Comparison of ENCODE assay signal across 9 cellular contexts in genomic region chr17:50096092-50096491, GRCh38. TPM values are rescaled to one million over a fixed set of nuclear protein-coding genes. Genes with fewer than 3 reads are reported as not detected.
A peak's percentile ranks its signal among the peaks of the same experiment; 100 is the strongest.
DNase-seq lines count a peak whose midpoint lies in the region; ATAC-seq, FAIRE-seq and TF ChIP-seq lines count a peak whose summit lies in the region.
"Had no signal": no experiment of that assay in that cellular context is flagged by ENCODE, and none has a peak within 500 bp of the region (broad histone marks: within the 10 kb centered on the region; RNA-seq: fewer than 3 reads in every experiment).

No MANE protein-coding gene starts in this region.

- no peaks in the 10 kb centered on the region for H4K20me1 ChIP-seq in HCT116 (ENCODE audit: insufficient read depth)

- peak overlapping the region; percentile 64; the same call in 1 of the 2 replicates for H3K27ac ChIP-seq in HCT116 (ENCODE audit: low read depth, low read length)
- H3K27ac ChIP-seq in iPS-18a (ENCODE audit: low read length): no peak overlapping the region
- peak overlapping the region; percentile 76 to 87 for H3K27ac ChIP-seq in small intestine (ENCODE audit: low read depth in 1 of 2, low read length in 1 of 2)

- H3K9me2 ChIP-seq in HCT116 (ENCODE audit: insufficient read depth): no peaks in the 10 kb centered on the region

- H3K27me3 Mint-ChIP-seq in activated naive CD8-positive, alpha-beta T cell treated with anti-CD3 and anti-CD28 coated beads for 36 hours: no peaks in the 10 kb centered on the region

- CTCF ChIA-PET in HCT116 (lab: Charles Lee): interaction anchor here (0.5 kb wide), 1 partner anchor 67 kb away, joined by 4 read pairs; no protein-coding TSS in a partner anchor

- peak overlapping the region; percentile 83 for H3K9ac ChIP-seq in HCT116 (ENCODE audit: low read length)
- peak overlapping the region; percentile 59 for H3K9ac ChIP-seq in iPS-18a (ENCODE audit: low read length)

- H3K9me3 Mint-ChIP-seq in activated naive CD8-positive, alpha-beta T cell treated with anti-CD3 and anti-CD28 coated beads for 36 hours: no peaks in the 10 kb centered on the region

- no peak for TF ChIP-seq POLR2A in HCT116 (IDR thresholded peaks at IDR 0.05; ENCODE audit: borderline replicate concordance, extremely low read depth, insufficient read depth, insufficient read length)

- H3K4me3 ChIP-seq in HCT116 (replicated peaks in 1 of 2; ENCODE audit: low read depth in 1 of 2, low read length in 2 of 2): peak overlapping the region; percentile 84 to 96
- H3K4me3 ChIP-seq in iPS-18a (ENCODE audit: low read length): peak overlapping the region; percentile 88
- peak overlapping the region in 1 of 2 donors; percentile 93 for H3K4me3 ChIP-seq in small intestine (ENCODE audit: low read depth in 1 of 2, low read length in 2 of 2)

- WGBS in small intestine, 3 donors: 6 to 26% (median 25%) methylated on average over 6 of the region's 6 CpGs

- peaks cover 0 to 7% of the 10 kb centered on the region in 2 experiments; a peak in 2 of 4 replicates for H3K36me3 ChIP-seq in HCT116 (ENCODE audit: control insufficient read depth in 1 of 2, insufficient read depth in 2 of 2, low read length in 2 of 2)
- no peaks in the 10 kb centered on the region for H3K36me3 ChIP-seq in iPS-18a (ENCODE audit: control insufficient read depth, low read depth, low read length)
- H3K36me3 ChIP-seq in small intestine (ENCODE audit: control insufficient read depth in 2 of 2, insufficient read depth in 2 of 2, low read length in 2 of 2): peaks cover 0 to 6% of the 10 kb centered on the region in 2 donors

- peak overlapping the region; percentile 85 for H3K27ac Mint-ChIP-seq in activated naive CD8-positive, alpha-beta T cell treated with anti-CD3 and anti-CD28 coated beads for 36 hours

- no peak for DNase-seq in HCT116 (ENCODE audit: low read depth, low spot score)
- DNase-seq in activated naive CD8-positive, alpha-beta T cell treated with anti-CD3 and anti-CD28 coated beads for 36 hours: no peak
- no peak for DNase-seq in small intestine
- no peak for DNase-seq in GM13976 (ENCODE audit: low spot score)
- DNase-seq in COR-L47 (lab: John Stamatoyannopoulos, UW): no peak

- no peaks in the 10 kb centered on the region for H3K36me3 Mint-ChIP-seq in activated naive CD8-positive, alpha-beta T cell treated with anti-CD3 and anti-CD28 coated beads for 36 hours

- TF ChIP-seq CTCF in HCT116 (IDR thresholded peaks at IDR 0.05 in 2 of 3, conservative IDR thresholded peaks at IDR 0.05 in 1 of 3; ENCODE audit: borderline replicate concordance in 1 of 3, insufficient read depth in 1 of 3, low read depth in 2 of 3, low read length in 2 of 3): no peak
- no peak for TF ChIP-seq CTCF in GM13976 (IDR thresholded peaks at IDR 0.05; ENCODE audit: borderline replicate concordance, control extremely low read depth, extremely low read depth, insufficient read depth, missing control alignments)

- no peak for ATAC-seq in HCT116
- no peak for ATAC-seq in GM19328 (IDR thresholded peaks at IDR 0.05; ENCODE audit: unreplicated experiment)
- no peak for ATAC-seq in GM21529 (IDR thresholded peaks at IDR 0.05; ENCODE audit: unreplicated experiment)

- POLR2A ChIA-PET in HCT116 (lab: Charles Lee): interaction anchor here (0.9 kb wide), 1 partner anchor 40 kb away, joined by 3 read pairs; the partner anchor contains the start of gene ITGA3

- in situ Hi-C loops in GM13976 (cut with MboI; ENCODE audit: low sequenced_read_pairs, unreplicated experiment): no loop called here

- FAIRE-seq in small intestine (lab: Jason Lieb, UNC): no peak
- FAIRE-seq: TTC549 had no signal

- TF ChIP-seq RAD21 in HCT116 (IDR thresholded peaks at IDR 0.05; ENCODE audit: low read depth): no peak

- no peak overlapping the region for H2AFZ ChIP-seq in HCT116 (ENCODE audit: low read depth, low read length, poor library complexity, severe bottlenecking)

- H3K4me1 ChIP-seq in HCT116 (ENCODE audit: control insufficient read depth in 1 of 2, insufficient read depth in 2 of 2, low read length in 2 of 2) (peaks cover 25 to 48% of the 10 kb centered on the region in 2 experiments), iPS-18a (ENCODE audit: control insufficient read depth, low read depth, low read length) (peaks cover 17% of the 10 kb centered on the region), small intestine (ENCODE audit: control insufficient read depth in 2 of 2, insufficient read depth in 1 of 2, low read depth in 1 of 2, low read length in 1 of 2) (peaks cover 7% of the 10 kb centered on the region in 2 donors)

- H3K4me3 Mint-ChIP-seq in activated naive CD8-positive, alpha-beta T cell treated with anti-CD3 and anti-CD28 coated beads for 36 hours: peak overlapping the region; percentile 88

- H3K79me2 ChIP-seq in HCT116 (ENCODE audit: insufficient read depth, low read length): 0 out of 2 replicates have a peak, but pooled peaks cover 6% of the 10 kb centered on the region

- H3K4me1 Mint-ChIP-seq in activated naive CD8-positive, alpha-beta T cell treated with anti-CD3 and anti-CD28 coated beads for 36 hours: peaks cover 19% of the 10 kb centered on the region

- BruUV-seq in HCT116 (replicated peaks; lab: Mats Ljungman, UMichigan): no TSS peak

- H3K9me3 ChIP-seq in HCT116 (ENCODE audit: control insufficient read depth in 1 of 2, insufficient read depth in 1 of 2, low read depth in 1 of 2, low read length in 2 of 2): no peaks in the 10 kb centered on the region
- no peaks in the 10 kb centered on the region for H3K9me3 ChIP-seq in iPS-18a (ENCODE audit: control insufficient read depth, low read depth, low read length)
- H3K9me3 ChIP-seq in small intestine (ENCODE audit: control insufficient read depth, low read depth): no peaks in the 10 kb centered on the region

- H3K4me2 ChIP-seq in HCT116 (ENCODE audit: low read length): peak overlapping the region; percentile 91

- intact Hi-C loops in HCT116 (cut with micrococcal nuclease): no loop called here

- RAD21 ChIA-PET in HCT116 (lab: Charles Lee; ENCODE audit: low non-redundant PET in 1 of 2, low total read pairs in 2 of 2, uncharacterized antibody in 2 of 2, unreplicated experiment in 2 of 2): no interaction called here

- H3K27me3 ChIP-seq in HCT116 (ENCODE audit: insufficient read depth, low read length) (no peaks in the 10 kb centered on the region), iPS-18a (ENCODE audit: control insufficient read depth, insufficient read depth, low read length) (peaks cover 4% of the 10 kb centered on the region), small intestine (ENCODE audit: control insufficient read depth in 2 of 2, insufficient read depth in 2 of 2, low read length in 2 of 2) (no peaks in the 10 kb centered on the region)

TF ChIP-seq in HCT116, 20 proteins besides CTCF, POLR2A, EP300 and RAD21 (continues in another document):
- TF ChIP-seq POLR2AphosphoS5 (IDR thresholded peaks at IDR 0.05; ENCODE audit: low read depth, low read length) (no peak), EZH2phosphoT487 (IDR thresholded peaks at IDR 0.05; ENCODE audit: borderline replicate concordance) (no peak), FOSL1 (IDR thresholded peaks at IDR 0.05; ENCODE audit: low read depth) (no peak), EZH2 (IDR thresholded peaks at IDR 0.05) (no peak), SIN3A (IDR thresholded peaks at IDR 0.05; ENCODE audit: low read depth) (no peak), TCF7L2 (IDR thresholded peaks at IDR 0.05; ENCODE audit: borderline replicate concordance, extremely low read depth, insufficient read depth, insufficient read length) (no peak), JUND (IDR thresholded peaks at IDR 0.05) (no peak), SP1 (IDR thresholded peaks at IDR 0.05; ENCODE audit: low read depth) (no peak), EGR1 (IDR thresholded peaks at IDR 0.05; ENCODE audit: low read depth) (no peak), CEBPB (IDR thresholded peaks at IDR 0.05; ENCODE audit: low read depth) (no peak), ZFX (IDR thresholded peaks at IDR 0.05) (no peak)
- TF ChIP-seq, protein P1, sequence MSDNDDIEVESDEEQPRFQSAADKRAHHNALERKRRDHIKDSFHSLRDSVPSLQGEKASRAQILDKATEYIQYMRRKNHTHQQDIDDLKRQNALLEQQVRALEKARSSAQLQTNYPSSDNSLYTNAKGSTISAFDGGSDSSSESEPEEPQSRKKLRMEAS (IDR thresholded peaks at IDR 0.05): no peak
- TF ChIP-seq, protein P2, sequence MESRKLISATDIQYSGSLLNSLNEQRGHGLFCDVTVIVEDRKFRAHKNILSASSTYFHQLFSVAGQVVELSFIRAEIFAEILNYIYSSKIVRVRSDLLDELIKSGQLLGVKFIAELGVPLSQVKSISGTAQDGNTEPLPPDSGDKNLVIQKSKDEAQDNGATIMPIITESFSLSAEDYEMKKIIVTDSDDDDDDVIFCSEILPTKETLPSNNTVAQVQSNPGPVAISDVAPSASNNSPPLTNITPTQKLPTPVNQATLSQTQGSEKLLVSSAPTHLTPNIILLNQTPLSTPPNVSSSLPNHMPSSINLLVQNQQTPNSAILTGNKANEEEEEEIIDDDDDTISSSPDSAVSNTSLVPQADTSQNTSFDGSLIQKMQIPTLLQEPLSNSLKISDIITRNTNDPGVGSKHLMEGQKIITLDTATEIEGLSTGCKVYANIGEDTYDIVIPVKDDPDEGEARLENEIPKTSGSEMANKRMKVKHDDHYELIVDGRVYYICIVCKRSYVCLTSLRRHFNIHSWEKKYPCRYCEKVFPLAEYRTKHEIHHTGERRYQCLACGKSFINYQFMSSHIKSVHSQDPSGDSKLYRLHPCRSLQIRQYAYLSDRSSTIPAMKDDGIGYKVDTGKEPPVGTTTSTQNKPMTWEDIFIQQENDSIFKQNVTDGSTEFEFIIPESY (IDR thresholded peaks at IDR 0.05; ENCODE audit: extremely low read depth, insufficient replicate concordance, low read length): no peak

RNA-seq across cellular contexts. Expression of gene PDK2, which starts 0.9 kb away (rescaled TPM):
- total RNA-seq in HCT116 (2021; ENCODE audit: unreplicated experiment): 39.1 TPM
- polyA plus RNA-seq in HCT116 (2012): 62.1 and 68.9 TPM in 2 replicates
- 10 to 100 TPM in 1 of 2 experiments, 1 to 10 TPM in 1; 9.4 to 12.9 TPM for total RNA-seq in activated naive CD8-positive, alpha-beta T cell treated with anti-CD3 and anti-CD28 coated beads for 36 hours
- 10 to 100 TPM; 27.2 to 39.6 (median 34.0) TPM for polyA plus RNA-seq in small intestine

RNA-seq across cellular contexts. Expression of gene SAMD14, which starts 33.9 kb away (rescaled TPM):
- total RNA-seq in HCT116 (2021; ENCODE audit: unreplicated experiment): 1.5 TPM
- 0.74 and 0.79 TPM in 2 replicates for polyA plus RNA-seq in HCT116 (2012)
- under 1 TPM; 0.47 to 0.66 TPM for total RNA-seq in activated naive CD8-positive, alpha-beta T cell treated with anti-CD3 and anti-CD28 coated beads for 36 hours
- 1 to 10 TPM in 1 of 3 donors, under 1 TPM in 2; 0.54 to 2.1 (median 0.67) TPM for polyA plus RNA-seq in small intestine

RNA-seq across cellular contexts. Expression of gene ITGA3, which starts 40.2 kb away (rescaled TPM):
- total RNA-seq in HCT116 (2021; ENCODE audit: unreplicated experiment): 392 TPM
- polyA plus RNA-seq in HCT116 (2012): 522 and 560 TPM in 2 replicates
- total RNA-seq in activated naive CD8-positive, alpha-beta T cell treated with anti-CD3 and anti-CD28 coated beads for 36 hours: 1 to 10 TPM; 3.7 to 5.1 TPM
- 10 to 100 TPM; 53.5 to 96.4 (median 75.7) TPM for polyA plus RNA-seq in small intestine

RNA-seq across cellular contexts. Expression of gene PPP1R9B, which starts 54.4 kb away (rescaled TPM):
- total RNA-seq in HCT116 (2021; ENCODE audit: unreplicated experiment): 112 TPM
- 65.7 and 68.5 TPM in 2 replicates for polyA plus RNA-seq in HCT116 (2012)
- total RNA-seq in activated naive CD8-positive, alpha-beta T cell treated with anti-CD3 and anti-CD28 coated beads for 36 hours: 10 to 100 TPM; 50.9 to 52.0 TPM
- 10 to 100 TPM; 14.1 to 25.7 (median 17.4) TPM for polyA plus RNA-seq in small intestine

Comparison
In these comparisons a context has a peak if more than half of its experiments do, and no peak if none do; other contexts are left out.
1. RNA of gene ITGA3, which starts 40.2 kb away (total RNA-seq): 392 TPM in HCT116 (single experiment); 3.7 to 5.1 TPM in activated naive CD8-positive, alpha-beta T cell treated with anti-CD3 and anti-CD28 coated beads for 36 hours; every median in the first group is over 10 times any median in the second.